17 cellular contexts compared by ENCODE assay signal in genomic region chr11:130157111-130157510, GRCh38. TPM values are rescaled to one million over a fixed set of nuclear protein-coding genes. Genes with fewer than 3 reads are reported as not detected.
"Had no signal": no experiment of that assay in that cellular context is flagged by ENCODE, and none has a peak within 500 bp of the region (broad histone marks: within the 10 kb centered on the region; RNA-seq: fewer than 3 reads in every experiment).

No MANE protein-coding gene starts in this region.

- H3K9me3 Mint-ChIP-seq: natural killer cell treated with Interleukin-12 subunit alpha and Interleukin-12 subunit beta and Interleukin-15 and Interleukin-18, amount 100 ng/mL, for 72 hours had no signal

- H3K9me3 ChIP-seq: ascending aorta, colonic mucosa, right atrium auricular region, tibial artery, uterus had no signal

- DNase-seq: activated CD4-positive, alpha-beta T cell treated with anti-CD3 and anti-CD28 coated beads, Interleukin-2, amount 50 U/mL, for 1 hour; activated CD8-positive, alpha-beta memory T cell treated with anti-CD3 and anti-CD28 coated beads for 24 hours; activated naive CD4-positive, alpha-beta T cell treated with Interleukin-2 at 50 U/mL for 16 hours; colonic mucosa; head of caudate nucleus; occipital lobe; stimulated activated CD4-positive, alpha-beta T cell treated with anti-CD3 and anti-CD28 coated beads, Interleukin-15, amount 100 ng/mL, for 24 hours; stimulated activated CD4-positive, alpha-beta T cell treated with anti-CD3 and anti-CD28 coated beads, Interleukin-4, amount 100 ng/mL, for 24 hours; stimulated activated naive CD4-positive, alpha-beta T cell; T-helper 2 cell; tibial artery; uterus had no signal

- H3K27me3 ChIP-seq: ascending aorta, colonic mucosa had no signal

- H3K36me3 ChIP-seq: ascending aorta, colonic mucosa, right atrium auricular region, tibial artery, uterus had no signal

- H3K4me3 Mint-ChIP-seq: natural killer cell treated with Interleukin-12 subunit alpha and Interleukin-12 subunit beta and Interleukin-15 and Interleukin-18, amount 100 ng/mL, for 72 hours had no signal

- H3K27ac Mint-ChIP-seq: natural killer cell treated with Interleukin-12 subunit alpha and Interleukin-12 subunit beta and Interleukin-15 and Interleukin-18, amount 100 ng/mL, for 72 hours; progenitor cell of endocrine pancreas had no signal

- ATAC-seq: natural killer cell treated with Interleukin-12 subunit alpha and Interleukin-12 subunit beta and Interleukin-15 and Interleukin-18, amount 100 ng/mL, for 72 hours had no signal

- H3K27ac ChIP-seq: ascending aorta, right atrium auricular region, tibial artery, uterus had no signal

- H3K4me3 ChIP-seq: ascending aorta, colonic mucosa, right atrium auricular region, tibial artery, uterus had no signal

RNA-seq across cellular contexts. Expression of gene ST14, which starts 2.5 kb away (rescaled TPM):
- total RNA-seq: frontal cortex, occipital lobe had no signal
